ENCODE assay signal across 1 cellular context in the genomic region with DNA sequence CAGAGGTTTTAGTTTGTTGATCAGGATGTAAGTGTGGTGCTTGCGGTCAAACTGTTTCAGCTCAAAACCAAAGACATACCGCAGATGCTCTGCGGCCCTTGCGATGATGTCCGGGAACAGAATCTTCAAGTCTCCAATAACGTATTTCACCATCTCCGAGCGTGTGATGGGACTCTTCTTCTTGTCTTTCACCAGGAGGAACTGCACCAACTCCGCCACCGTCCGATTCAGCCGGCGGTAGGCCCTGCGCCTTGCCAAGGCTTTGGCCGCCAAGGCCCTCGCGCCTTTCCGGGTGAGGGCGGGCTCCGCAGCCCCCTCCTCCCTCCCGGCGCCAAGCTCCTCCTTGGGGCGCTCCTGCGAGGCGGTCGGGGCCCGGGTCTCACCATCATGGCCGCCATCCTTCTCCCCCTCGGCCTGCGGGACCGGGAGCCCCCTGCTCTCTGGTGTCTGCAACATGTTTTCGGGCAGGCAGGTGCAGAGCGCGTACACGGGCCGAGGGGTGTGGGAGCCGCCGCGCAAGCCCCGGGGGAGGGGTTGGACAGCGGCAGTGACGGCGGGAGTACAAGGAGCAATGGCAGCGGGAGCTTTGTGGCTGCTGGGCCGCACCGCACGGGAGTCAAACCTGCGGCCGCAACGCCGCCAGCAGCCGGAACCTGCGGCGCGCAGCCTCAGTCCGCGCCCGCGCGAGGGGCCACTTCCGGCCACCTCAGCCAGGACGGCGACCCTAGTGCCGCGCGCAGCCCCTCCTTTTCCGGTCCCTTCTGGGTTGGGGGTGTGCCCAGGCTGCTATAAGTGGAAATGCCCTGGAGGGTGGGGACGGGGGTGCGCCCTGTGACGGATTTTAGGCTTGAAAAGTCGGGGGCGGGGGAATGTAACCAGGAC.
TF ChIP-seq lines count a peak whose summit lies in the region.

A gene with protein sequence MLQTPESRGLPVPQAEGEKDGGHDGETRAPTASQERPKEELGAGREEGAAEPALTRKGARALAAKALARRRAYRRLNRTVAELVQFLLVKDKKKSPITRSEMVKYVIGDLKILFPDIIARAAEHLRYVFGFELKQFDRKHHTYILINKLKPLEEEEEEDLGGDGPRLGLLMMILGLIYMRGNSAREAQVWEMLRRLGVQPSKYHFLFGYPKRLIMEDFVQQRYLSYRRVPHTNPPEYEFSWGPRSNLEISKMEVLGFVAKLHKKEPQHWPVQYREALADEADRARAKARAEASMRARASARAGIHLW (minus strand): TSS at position 699 of the 882 bp plus-strand sequence. CDS start 243 bp downstream, at position 456.

TF ChIP-seq in HepG2, 621 proteins besides CTCF, POLR2A, EP300 and RAD21 (continued from another document and continues in another):
- TF ChIP-seq, protein P1, sequence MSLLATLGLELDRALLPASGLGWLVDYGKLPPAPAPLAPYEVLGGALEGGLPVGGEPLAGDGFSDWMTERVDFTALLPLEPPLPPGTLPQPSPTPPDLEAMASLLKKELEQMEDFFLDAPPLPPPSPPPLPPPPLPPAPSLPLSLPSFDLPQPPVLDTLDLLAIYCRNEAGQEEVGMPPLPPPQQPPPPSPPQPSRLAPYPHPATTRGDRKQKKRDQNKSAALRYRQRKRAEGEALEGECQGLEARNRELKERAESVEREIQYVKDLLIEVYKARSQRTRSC (CRISPR knock-in tag; IDR thresholded peaks at IDR 0.05; ENCODE audit: low read depth): no peak
- TF ChIP-seq MBNL3 (CRISPR knock-in tag; conservative IDR thresholded peaks at IDR 0.05): no peak
- TF ChIP-seq, protein P2, sequence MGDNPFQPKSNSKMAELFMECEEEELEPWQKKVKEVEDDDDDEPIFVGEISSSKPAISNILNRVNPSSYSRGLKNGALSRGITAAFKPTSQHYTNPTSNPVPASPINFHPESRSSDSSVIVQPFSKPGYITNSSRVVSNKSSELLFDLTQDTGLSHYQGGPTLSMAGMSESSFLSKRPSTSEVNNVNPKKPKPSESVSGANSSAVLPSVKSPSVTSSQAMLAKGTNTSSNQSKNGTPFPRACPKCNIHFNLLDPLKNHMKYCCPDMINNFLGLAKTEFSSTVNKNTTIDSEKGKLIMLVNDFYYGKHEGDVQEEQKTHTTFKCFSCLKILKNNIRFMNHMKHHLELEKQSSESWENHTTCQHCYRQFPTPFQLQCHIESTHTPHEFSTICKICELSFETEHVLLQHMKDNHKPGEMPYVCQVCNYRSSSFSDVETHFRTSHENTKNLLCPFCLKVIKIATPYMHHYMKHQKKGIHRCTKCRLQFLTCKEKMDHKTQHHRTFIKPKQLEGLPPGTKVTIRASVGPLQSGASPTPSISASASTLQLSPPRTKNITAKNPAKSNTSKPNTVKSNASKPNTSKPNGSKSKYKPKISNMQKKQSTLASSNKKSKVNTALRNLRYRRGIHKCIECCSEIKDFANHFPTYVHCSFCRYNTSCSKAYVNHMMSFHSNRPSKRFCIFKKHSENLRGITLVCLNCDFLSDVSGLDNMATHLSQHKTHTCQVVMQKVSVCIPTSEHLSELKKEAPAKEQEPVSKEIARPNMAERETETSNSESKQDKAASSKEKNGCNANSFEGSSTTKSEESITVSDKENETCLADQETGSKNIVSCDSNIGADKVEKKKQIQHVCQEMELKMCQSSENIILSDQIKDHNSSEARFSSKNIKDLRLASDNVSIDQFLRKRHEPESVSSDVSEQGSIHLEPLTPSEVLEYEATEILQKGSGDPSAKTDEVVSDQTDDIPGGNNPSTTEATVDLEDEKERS (CRISPR knock-in tag; IDR thresholded peaks at IDR 0.05): no peak
- no peak for TF ChIP-seq ZNF672 (CRISPR knock-in tag; IDR thresholded peaks at IDR 0.05)
- TF ChIP-seq, protein P3, sequence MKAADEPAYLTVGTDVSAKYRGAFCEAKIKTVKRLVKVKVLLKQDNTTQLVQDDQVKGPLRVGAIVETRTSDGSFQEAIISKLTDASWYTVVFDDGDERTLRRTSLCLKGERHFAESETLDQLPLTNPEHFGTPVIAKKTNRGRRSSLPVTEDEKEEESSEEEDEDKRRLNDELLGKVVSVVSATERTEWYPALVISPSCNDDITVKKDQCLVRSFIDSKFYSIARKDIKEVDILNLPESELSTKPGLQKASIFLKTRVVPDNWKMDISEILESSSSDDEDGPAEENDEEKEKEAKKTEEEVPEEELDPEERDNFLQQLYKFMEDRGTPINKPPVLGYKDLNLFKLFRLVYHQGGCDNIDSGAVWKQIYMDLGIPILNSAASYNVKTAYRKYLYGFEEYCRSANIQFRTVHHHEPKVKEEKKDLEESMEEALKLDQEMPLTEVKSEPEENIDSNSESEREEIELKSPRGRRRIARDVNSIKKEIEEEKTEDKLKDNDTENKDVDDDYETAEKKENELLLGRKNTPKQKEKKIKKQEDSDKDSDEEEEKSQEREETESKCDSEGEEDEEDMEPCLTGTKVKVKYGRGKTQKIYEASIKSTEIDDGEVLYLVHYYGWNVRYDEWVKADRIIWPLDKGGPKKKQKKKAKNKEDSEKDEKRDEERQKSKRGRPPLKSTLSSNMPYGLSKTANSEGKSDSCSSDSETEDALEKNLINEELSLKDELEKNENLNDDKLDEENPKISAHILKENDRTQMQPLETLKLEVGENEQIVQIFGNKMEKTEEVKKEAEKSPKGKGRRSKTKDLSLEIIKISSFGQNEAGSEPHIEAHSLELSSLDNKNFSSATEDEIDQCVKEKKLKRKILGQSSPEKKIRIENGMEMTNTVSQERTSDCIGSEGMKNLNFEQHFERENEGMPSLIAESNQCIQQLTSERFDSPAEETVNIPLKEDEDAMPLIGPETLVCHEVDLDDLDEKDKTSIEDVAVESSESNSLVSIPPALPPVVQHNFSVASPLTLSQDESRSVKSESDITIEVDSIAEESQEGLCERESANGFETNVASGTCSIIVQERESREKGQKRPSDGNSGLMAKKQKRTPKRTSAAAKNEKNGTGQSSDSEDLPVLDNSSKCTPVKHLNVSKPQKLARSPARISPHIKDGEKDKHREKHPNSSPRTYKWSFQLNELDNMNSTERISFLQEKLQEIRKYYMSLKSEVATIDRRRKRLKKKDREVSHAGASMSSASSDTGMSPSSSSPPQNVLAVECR (CRISPR knock-in tag; IDR thresholded peaks at IDR 0.05; ENCODE audit: borderline replicate concordance): peak; percentile 88
- peak; percentile 75 for TF ChIP-seq GFI1 (CRISPR knock-in tag; IDR thresholded peaks at IDR 0.05; ENCODE audit: borderline replicate concordance)
- peak; percentile 92 for TF ChIP-seq HDAC1 (CRISPR knock-in tag; IDR thresholded peaks at IDR 0.05)
- peak; percentile 54; the same call in 1 of the 2 replicates for TF ChIP-seq FOXK1 (CRISPR knock-in tag; IDR thresholded peaks at IDR 0.05; ENCODE audit: borderline replicate concordance, low read depth)
- no peak for TF ChIP-seq FIP1L1 (IDR thresholded peaks at IDR 0.05; ENCODE audit: borderline replicate concordance, insufficient read depth, low read depth, low read length)
- peak; percentile 83; the same call in 1 of the 2 replicates for TF ChIP-seq HOXA5 (CRISPR knock-in tag; IDR thresholded peaks at IDR 0.05)
- TF ChIP-seq, protein P4, sequence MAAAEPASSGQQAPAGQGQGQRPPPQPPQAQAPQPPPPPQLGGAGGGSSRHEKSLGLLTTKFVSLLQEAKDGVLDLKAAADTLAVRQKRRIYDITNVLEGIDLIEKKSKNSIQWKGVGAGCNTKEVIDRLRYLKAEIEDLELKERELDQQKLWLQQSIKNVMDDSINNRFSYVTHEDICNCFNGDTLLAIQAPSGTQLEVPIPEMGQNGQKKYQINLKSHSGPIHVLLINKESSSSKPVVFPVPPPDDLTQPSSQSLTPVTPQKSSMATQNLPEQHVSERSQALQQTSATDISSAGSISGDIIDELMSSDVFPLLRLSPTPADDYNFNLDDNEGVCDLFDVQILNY (CRISPR knock-in tag; conservative IDR thresholded peaks at IDR 0.05): peak; percentile 36; the same call in 1 of the 2 replicates
- no peak; the same call in 1 of the 2 replicates for TF ChIP-seq ZFAT (CRISPR knock-in tag; conservative IDR thresholded peaks at IDR 0.05)
- peak; percentile 46; the same call in 1 of the 2 replicates for TF ChIP-seq NFE2L1 (CRISPR knock-in tag; IDR thresholded peaks at IDR 0.05; ENCODE audit: borderline replicate concordance)
- no peak for TF ChIP-seq MAFG (CRISPR knock-in tag; IDR thresholded peaks at IDR 0.05)
- TF ChIP-seq NPAS2 (CRISPR knock-in tag; IDR thresholded peaks at IDR 0.05; ENCODE audit: borderline replicate concordance): no peak
- no peak for TF ChIP-seq KAT2B (IDR thresholded peaks at IDR 0.05; ENCODE audit: borderline replicate concordance, low read depth, low read length)
- TF ChIP-seq MAF1 (CRISPR knock-in tag; IDR thresholded peaks at IDR 0.05; ENCODE audit: borderline replicate concordance): peak; percentile 83; the same call in 1 of the 2 replicates
- peak; percentile 90 for TF ChIP-seq ZNF430 (CRISPR knock-in tag; IDR thresholded peaks at IDR 0.05)
- TF ChIP-seq ZNF274 (CRISPR knock-in tag; IDR thresholded peaks at IDR 0.05): peak; percentile 70; the same call in 1 of the 2 replicates
- TF ChIP-seq PCBP1 (IDR thresholded peaks at IDR 0.05; ENCODE audit: borderline replicate concordance, low read depth, low read length): no peak
- TF ChIP-seq, protein P5, sequence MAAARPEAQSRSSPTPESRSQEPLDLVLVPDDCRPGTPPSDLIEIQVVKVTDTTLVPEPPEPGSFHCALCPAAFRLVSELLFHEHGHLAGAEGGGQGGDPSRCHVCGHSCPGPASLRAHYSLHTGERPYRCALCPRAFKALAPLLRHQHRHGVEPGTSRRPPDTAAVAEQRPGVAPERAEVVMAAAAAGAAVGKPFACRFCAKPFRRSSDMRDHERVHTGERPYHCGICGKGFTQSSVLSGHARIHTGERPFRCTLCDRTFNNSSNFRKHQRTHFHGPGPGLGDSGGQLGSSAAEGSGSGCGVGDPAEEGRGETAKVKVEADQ (CRISPR knock-in tag; IDR thresholded peaks at IDR 0.05; ENCODE audit: borderline replicate concordance): peak; percentile 67
- TF ChIP-seq, protein P6, sequence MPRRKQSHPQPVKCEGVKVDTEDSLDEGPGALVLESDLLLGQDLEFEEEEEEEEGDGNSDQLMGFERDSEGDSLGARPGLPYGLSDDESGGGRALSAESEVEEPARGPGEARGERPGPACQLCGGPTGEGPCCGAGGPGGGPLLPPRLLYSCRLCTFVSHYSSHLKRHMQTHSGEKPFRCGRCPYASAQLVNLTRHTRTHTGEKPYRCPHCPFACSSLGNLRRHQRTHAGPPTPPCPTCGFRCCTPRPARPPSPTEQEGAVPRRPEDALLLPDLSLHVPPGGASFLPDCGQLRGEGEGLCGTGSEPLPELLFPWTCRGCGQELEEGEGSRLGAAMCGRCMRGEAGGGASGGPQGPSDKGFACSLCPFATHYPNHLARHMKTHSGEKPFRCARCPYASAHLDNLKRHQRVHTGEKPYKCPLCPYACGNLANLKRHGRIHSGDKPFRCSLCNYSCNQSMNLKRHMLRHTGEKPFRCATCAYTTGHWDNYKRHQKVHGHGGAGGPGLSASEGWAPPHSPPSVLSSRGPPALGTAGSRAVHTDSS (CRISPR knock-in tag; conservative IDR thresholded peaks at IDR 0.05): no peak
- TF ChIP-seq ZNF850 (CRISPR knock-in tag; conservative IDR thresholded peaks at IDR 0.05): no peak
- TF ChIP-seq, protein P7, sequence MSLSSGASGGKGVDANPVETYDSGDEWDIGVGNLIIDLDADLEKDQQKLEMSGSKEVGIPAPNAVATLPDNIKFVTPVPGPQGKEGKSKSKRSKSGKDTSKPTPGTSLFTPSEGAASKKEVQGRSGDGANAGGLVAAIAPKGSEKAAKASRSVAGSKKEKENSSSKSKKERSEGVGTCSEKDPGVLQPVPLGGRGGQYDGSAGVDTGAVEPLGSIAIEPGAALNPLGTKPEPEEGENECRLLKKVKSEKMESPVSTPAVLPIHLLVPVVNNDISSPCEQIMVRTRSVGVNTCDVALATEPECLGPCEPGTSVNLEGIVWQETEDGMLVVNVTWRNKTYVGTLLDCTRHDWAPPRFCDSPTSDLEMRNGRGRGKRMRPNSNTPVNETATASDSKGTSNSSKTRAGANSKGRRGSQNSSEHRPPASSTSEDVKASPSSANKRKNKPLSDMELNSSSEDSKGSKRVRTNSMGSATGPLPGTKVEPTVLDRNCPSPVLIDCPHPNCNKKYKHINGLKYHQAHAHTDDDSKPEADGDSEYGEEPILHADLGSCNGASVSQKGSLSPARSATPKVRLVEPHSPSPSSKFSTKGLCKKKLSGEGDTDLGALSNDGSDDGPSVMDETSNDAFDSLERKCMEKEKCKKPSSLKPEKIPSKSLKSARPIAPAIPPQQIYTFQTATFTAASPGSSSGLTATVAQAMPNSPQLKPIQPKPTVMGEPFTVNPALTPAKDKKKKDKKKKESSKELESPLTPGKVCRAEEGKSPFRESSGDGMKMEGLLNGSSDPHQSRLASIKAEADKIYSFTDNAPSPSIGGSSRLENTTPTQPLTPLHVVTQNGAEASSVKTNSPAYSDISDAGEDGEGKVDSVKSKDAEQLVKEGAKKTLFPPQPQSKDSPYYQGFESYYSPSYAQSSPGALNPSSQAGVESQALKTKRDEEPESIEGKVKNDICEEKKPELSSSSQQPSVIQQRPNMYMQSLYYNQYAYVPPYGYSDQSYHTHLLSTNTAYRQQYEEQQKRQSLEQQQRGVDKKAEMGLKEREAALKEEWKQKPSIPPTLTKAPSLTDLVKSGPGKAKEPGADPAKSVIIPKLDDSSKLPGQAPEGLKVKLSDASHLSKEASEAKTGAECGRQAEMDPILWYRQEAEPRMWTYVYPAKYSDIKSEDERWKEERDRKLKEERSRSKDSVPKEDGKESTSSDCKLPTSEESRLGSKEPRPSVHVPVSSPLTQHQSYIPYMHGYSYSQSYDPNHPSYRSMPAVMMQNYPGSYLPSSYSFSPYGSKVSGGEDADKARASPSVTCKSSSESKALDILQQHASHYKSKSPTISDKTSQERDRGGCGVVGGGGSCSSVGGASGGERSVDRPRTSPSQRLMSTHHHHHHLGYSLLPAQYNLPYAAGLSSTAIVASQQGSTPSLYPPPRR (CRISPR knock-in tag; IDR thresholded peaks at IDR 0.05; ENCODE audit: borderline replicate concordance): no peak; the same call in 1 of the 2 replicates
- no peak for TF ChIP-seq HHEX (CRISPR knock-in tag; IDR thresholded peaks at IDR 0.05)
- TF ChIP-seq, protein P8, sequence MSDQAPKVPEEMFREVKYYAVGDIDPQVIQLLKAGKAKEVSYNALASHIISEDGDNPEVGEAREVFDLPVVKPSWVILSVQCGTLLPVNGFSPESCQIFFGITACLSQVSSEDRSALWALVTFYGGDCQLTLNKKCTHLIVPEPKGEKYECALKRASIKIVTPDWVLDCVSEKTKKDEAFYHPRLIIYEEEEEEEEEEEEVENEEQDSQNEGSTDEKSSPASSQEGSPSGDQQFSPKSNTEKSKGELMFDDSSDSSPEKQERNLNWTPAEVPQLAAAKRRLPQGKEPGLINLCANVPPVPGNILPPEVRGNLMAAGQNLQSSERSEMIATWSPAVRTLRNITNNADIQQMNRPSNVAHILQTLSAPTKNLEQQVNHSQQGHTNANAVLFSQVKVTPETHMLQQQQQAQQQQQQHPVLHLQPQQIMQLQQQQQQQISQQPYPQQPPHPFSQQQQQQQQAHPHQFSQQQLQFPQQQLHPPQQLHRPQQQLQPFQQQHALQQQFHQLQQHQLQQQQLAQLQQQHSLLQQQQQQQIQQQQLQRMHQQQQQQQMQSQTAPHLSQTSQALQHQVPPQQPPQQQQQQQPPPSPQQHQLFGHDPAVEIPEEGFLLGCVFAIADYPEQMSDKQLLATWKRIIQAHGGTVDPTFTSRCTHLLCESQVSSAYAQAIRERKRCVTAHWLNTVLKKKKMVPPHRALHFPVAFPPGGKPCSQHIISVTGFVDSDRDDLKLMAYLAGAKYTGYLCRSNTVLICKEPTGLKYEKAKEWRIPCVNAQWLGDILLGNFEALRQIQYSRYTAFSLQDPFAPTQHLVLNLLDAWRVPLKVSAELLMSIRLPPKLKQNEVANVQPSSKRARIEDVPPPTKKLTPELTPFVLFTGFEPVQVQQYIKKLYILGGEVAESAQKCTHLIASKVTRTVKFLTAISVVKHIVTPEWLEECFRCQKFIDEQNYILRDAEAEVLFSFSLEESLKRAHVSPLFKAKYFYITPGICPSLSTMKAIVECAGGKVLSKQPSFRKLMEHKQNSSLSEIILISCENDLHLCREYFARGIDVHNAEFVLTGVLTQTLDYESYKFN (CRISPR knock-in tag; conservative IDR thresholded peaks at IDR 0.05): 0 out of 2 replicates have a peak, but pooled peaks have one; percentile 11
- no peak for TF ChIP-seq TOE1 (CRISPR knock-in tag; IDR thresholded peaks at IDR 0.05)
- peak; percentile 58; the same call in 1 of the 2 replicates for TF ChIP-seq ZNF768 (CRISPR knock-in tag; IDR thresholded peaks at IDR 0.05)
- TF ChIP-seq ZNF354B (CRISPR knock-in tag; IDR thresholded peaks at IDR 0.05): 0 out of 2 replicates have a peak, but pooled peaks have one; percentile 66
